Comparison of ENCODE assay signal across 1 cellular context in the genomic region with DNA sequence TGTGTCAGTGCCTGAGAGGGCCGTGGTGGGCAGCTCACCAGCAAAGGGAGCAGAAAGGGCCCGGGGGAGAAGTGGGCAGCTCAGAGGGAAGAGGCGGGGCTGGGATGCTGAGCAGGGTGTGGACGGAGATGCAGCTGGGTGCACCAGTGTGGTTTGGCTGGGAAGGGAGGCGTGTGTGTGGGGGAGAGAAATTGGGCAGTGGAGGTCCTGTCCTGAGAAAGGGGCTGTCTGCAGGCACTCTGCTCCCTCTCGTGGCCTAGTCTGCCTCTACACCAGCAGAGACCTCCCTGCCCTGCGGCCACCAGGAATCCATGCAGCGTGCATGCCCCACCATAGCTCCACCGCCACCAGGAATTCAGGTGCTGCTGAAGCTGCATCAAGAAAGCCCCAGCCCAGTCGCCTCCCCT.
TF ChIP-seq lines count a peak whose summit lies in the region.

No MANE protein-coding gene starts in this region.

TF ChIP-seq in HEK293, 187 proteins besides CTCF, POLR2A, EP300 and RAD21 (continued from another document):
- TF ChIP-seq ZNF549 (tag by site-specific recombination; IDR thresholded peaks at IDR 0.05) (no peak), ZFHX2 (tag by site-specific recombination; conservative IDR thresholded peaks at IDR 0.05) (peak; percentile 81), ZNF292 (tag by site-specific recombination; IDR thresholded peaks at IDR 0.05; ENCODE audit: borderline replicate concordance, low read depth) (no peak), ZNF600 (tag by site-specific recombination; IDR thresholded peaks at IDR 0.05) (peak; percentile 73), GLIS2 (tag by site-specific recombination; IDR thresholded peaks at IDR 0.05) (peak; percentile 63; the same call in 1 of the 2 replicates), ZNF2 (tag by site-specific recombination; IDR thresholded peaks at IDR 0.05) (peak; percentile 77)
- TF ChIP-seq, protein P1, sequence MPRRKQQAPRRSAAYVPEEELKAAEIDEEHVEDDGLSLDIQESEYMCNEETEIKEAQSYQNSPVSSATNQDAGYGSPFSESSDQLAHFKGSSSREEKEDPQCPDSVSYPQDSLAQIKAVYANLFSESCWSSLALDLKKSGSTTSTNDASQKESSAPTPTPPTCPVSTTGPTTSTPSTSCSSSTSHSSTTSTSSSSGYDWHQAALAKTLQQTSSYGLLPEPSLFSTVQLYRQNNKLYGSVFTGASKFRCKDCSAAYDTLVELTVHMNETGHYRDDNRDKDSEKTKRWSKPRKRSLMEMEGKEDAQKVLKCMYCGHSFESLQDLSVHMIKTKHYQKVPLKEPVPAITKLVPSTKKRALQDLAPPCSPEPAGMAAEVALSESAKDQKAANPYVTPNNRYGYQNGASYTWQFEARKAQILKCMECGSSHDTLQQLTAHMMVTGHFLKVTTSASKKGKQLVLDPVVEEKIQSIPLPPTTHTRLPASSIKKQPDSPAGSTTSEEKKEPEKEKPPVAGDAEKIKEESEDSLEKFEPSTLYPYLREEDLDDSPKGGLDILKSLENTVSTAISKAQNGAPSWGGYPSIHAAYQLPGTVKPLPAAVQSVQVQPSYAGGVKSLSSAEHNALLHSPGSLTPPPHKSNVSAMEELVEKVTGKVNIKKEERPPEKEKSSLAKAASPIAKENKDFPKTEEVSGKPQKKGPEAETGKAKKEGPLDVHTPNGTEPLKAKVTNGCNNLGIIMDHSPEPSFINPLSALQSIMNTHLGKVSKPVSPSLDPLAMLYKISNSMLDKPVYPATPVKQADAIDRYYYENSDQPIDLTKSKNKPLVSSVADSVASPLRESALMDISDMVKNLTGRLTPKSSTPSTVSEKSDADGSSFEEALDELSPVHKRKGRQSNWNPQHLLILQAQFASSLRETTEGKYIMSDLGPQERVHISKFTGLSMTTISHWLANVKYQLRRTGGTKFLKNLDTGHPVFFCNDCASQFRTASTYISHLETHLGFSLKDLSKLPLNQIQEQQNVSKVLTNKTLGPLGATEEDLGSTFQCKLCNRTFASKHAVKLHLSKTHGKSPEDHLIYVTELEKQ (tag by site-specific recombination; IDR thresholded peaks at IDR 0.05; ENCODE audit: borderline replicate concordance): no peak
- TF ChIP-seq, protein P2, sequence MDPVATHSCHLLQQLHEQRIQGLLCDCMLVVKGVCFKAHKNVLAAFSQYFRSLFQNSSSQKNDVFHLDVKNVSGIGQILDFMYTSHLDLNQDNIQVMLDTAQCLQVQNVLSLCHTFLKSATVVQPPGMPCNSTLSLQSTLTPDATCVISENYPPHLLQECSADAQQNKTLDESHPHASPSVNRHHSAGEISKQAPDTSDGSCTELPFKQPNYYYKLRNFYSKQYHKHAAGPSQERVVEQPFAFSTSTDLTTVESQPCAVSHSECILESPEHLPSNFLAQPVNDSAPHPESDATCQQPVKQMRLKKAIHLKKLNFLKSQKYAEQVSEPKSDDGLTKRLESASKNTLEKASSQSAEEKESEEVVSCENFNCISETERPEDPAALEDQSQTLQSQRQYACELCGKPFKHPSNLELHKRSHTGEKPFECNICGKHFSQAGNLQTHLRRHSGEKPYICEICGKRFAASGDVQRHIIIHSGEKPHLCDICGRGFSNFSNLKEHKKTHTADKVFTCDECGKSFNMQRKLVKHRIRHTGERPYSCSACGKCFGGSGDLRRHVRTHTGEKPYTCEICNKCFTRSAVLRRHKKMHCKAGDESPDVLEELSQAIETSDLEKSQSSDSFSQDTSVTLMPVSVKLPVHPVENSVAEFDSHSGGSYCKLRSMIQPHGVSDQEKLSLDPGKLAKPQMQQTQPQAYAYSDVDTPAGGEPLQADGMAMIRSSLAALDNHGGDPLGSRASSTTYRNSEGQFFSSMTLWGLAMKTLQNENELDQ (tag by site-specific recombination; IDR thresholded peaks at IDR 0.05; ENCODE audit: low read depth): no peak
- TF ChIP-seq, protein P3, sequence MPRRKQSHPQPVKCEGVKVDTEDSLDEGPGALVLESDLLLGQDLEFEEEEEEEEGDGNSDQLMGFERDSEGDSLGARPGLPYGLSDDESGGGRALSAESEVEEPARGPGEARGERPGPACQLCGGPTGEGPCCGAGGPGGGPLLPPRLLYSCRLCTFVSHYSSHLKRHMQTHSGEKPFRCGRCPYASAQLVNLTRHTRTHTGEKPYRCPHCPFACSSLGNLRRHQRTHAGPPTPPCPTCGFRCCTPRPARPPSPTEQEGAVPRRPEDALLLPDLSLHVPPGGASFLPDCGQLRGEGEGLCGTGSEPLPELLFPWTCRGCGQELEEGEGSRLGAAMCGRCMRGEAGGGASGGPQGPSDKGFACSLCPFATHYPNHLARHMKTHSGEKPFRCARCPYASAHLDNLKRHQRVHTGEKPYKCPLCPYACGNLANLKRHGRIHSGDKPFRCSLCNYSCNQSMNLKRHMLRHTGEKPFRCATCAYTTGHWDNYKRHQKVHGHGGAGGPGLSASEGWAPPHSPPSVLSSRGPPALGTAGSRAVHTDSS (tag by site-specific recombination; IDR thresholded peaks at IDR 0.05): no peak
